ENCODE assay signal across 20 cellular contexts in the genomic region with DNA sequence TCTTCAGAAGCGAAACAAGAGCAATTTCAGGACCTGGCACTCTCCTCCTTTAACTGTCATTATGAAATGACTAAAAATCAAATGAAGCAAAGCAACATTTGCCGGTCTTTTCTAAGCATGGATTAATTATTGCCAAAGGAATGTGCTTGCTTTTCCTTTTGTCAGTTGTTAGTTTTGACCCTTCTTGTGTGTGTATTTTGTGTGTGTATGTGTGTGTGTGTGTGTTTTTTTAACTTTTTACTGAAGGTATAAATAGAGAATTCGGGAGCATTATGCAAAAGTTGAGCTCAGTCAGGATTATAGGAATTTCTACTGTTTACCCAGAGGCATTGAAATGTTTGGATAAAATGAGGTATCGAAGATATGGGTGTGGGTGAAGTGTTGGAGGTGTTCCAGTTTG.
A peak's percentile ranks its signal among the peaks of the same experiment; 100 is the strongest.
DNase-seq lines count a peak whose midpoint lies in the region; ATAC-seq and TF ChIP-seq lines count a peak whose summit lies in the region.
"Had no signal": no experiment of that assay in that cellular context is flagged by ENCODE, and none has a peak within 500 bp of the region (broad histone marks: within the 10 kb centered on the region; RNA-seq: fewer than 3 reads in every experiment).

No MANE protein-coding gene starts in this region.

- dilution Hi-C loops in mammary epithelial cell (cut with HindIII; ENCODE audit: low sequenced_read_pairs): no loop called here

- H3K4me3 ChIP-seq in breast epithelium (peak overlapping the region in 2 of 3 donors; percentile 2 to 10), mammary epithelial cell (replicated peaks in 1 of 3; ENCODE audit: insufficient read depth in 1 of 3, low read depth in 2 of 3, low read length in 3 of 3) (no peak overlapping the region), coronary artery (peak overlapping the region; percentile 6), subcutaneous abdominal adipose tissue (ENCODE audit: low read depth in 1 of 5, low read length in 5 of 5) (peak overlapping the region in 3 of 5 donors; percentile 19 to 34 (median 33))
- H3K4me3 ChIP-seq: MG63 had no signal

- no peaks in the 10 kb centered on the region for H3K79me2 ChIP-seq in mammary epithelial cell (ENCODE audit: insufficient read depth, low read length)

- H3K4me1 ChIP-seq in breast epithelium: no peaks in the 10 kb centered on the region
- H3K4me1 ChIP-seq in mammary epithelial cell (ENCODE audit: insufficient read depth, low read length): no peaks in the 10 kb centered on the region
- H3K4me1 ChIP-seq in subcutaneous abdominal adipose tissue (ENCODE audit: control insufficient read depth in 5 of 5, insufficient read depth in 5 of 5, low read length in 5 of 5): peaks cover 0 to 7% (median 3%) of the 10 kb centered on the region in 5 donors

- DNase-seq in breast epithelium (ENCODE audit: low spot score in 2 of 2) (no peak), mammary epithelial cell (no peak), coronary artery (ENCODE audit: low spot score) (no peak), left lobe of liver (ENCODE audit: low spot score) (no peak), AML-193 (lab: John Stamatoyannopoulos, UW) (no peak), NK-92 (lab: John Stamatoyannopoulos, UW; ENCODE audit: unreplicated experiment) (no peak), SHP77 treated with DMSO at 0.1 percent for 48 hours (lab: John Stamatoyannopoulos, UW) (no peak)
- DNase-seq: COR-L47; DMS53; HFFc6; Karpas-422; MG63; NCI-H1092; NCI-H2107; NCI-H2227 treated with DMSO at 0.1 percent for 48 hours; NCI-H526; NK-92 treated with Interleukin-12 subunit alpha and Interleukin-12 subunit beta, amount 100 ng/mL, for 24 hours; OCI-M1; SIG-M5 had no signal

- TF ChIP-seq CTCF in breast epithelium (IDR thresholded peaks at IDR 0.05) (no peak), mammary epithelial cell (conservative IDR thresholded peaks at IDR 0.05 in 1 of 2, IDR thresholded peaks at IDR 0.05 in 1 of 2; ENCODE audit: extremely low read depth in 1 of 2, insufficient read depth in 1 of 2, low read depth in 1 of 2, low read length in 2 of 2) (no peak), coronary artery (IDR thresholded peaks at IDR 0.05) (no peak)

- no peak overlapping the region for H2AFZ ChIP-seq in mammary epithelial cell (ENCODE audit: low read depth, low read length)

- intact Hi-C loops in breast epithelium (cut with DNase I; ENCODE audit: low total_unique reads) (no loop called here), mammary epithelial cell (cut with micrococcal nuclease) (no loop called here)

- H3K36me3 ChIP-seq in breast epithelium (no peaks in the 10 kb centered on the region), mammary epithelial cell (ENCODE audit: insufficient read depth, low read length) (no peaks in the 10 kb centered on the region), subcutaneous abdominal adipose tissue (ENCODE audit: control insufficient read depth in 5 of 5, insufficient read depth in 5 of 5, low read length in 5 of 5) (no peaks in the 10 kb centered on the region)
- H3K36me3 ChIP-seq: MG63 had no signal

- H3K4me2 ChIP-seq in mammary epithelial cell (ENCODE audit: insufficient read depth, low read depth, low read length): no peak overlapping the region

- H3K27me3 ChIP-seq in breast epithelium (no peaks in the 10 kb centered on the region), mammary epithelial cell (ENCODE audit: insufficient read depth, low read length) (peaks cover 2% of the 10 kb centered on the region), subcutaneous abdominal adipose tissue (ENCODE audit: control insufficient read depth in 5 of 5, insufficient read depth in 4 of 5, low read length in 5 of 5) (no peaks in the 10 kb centered on the region)
- H3K27me3 ChIP-seq: MG63 had no signal

- H3K27ac ChIP-seq in breast epithelium: no peak overlapping the region
- H3K27ac ChIP-seq in mammary epithelial cell (ENCODE audit: insufficient read depth, low read depth, low read length): no peak overlapping the region
- no peak overlapping the region for H3K27ac ChIP-seq in coronary artery
- H3K27ac ChIP-seq in subcutaneous abdominal adipose tissue (ENCODE audit: low read depth, low read length): no peak overlapping the region

- no peak for TF ChIP-seq POLR2A in breast epithelium (IDR thresholded peaks at IDR 0.05)

- in situ Hi-C loops in mammary epithelial cell (cut with MboI; ENCODE audit: low sequenced_read_pairs in 2 of 2): no loop called here

- no peak overlapping the region for H3K9ac ChIP-seq in mammary epithelial cell (ENCODE audit: insufficient read depth, low read length)
- no peak overlapping the region for H3K9ac ChIP-seq in subcutaneous abdominal adipose tissue (ENCODE audit: low read length in 5 of 5)

- peak; percentile 68 for ATAC-seq in left lobe of liver

- WGBS in mammary epithelial cell (ENCODE audit: low coverage, missing lambda C conversion rate): 0% methylated on average over 4 of the region's 4 CpGs

- CTCF ChIA-PET in mammary epithelial cell (lab: Charles Lee; ENCODE audit: low non-redundant PET): no interaction called here

- H3K9me3 ChIP-seq in breast epithelium: no peaks in the 10 kb centered on the region
- H3K9me3 ChIP-seq in mammary epithelial cell (replicated peaks; ENCODE audit: insufficient read depth, low read length): no peaks in the 10 kb centered on the region
- no peaks in the 10 kb centered on the region for H3K9me3 ChIP-seq in subcutaneous abdominal adipose tissue (ENCODE audit: control insufficient read depth in 5 of 5, low read length in 5 of 5)
- H3K9me3 ChIP-seq: MG63 had no signal

- no peaks in the 10 kb centered on the region for H4K20me1 ChIP-seq in mammary epithelial cell (ENCODE audit: insufficient read depth, low read length)

- no TSS peak for BruUV-seq in mammary epithelial cell (replicated peaks; lab: Mats Ljungman, UMichigan)

Comparison
In these comparisons a context has a peak if more than half of its experiments do, and no peak if none do; other contexts are left out.
1. H3K4me3 ChIP-seq: peak in breast epithelium (2 of 3), coronary artery (single experiment) and subcutaneous abdominal adipose tissue (3 of 5); none in mammary epithelial cell (0 of 3).